22 cellular contexts compared by ENCODE assay signal in the genomic region with DNA sequence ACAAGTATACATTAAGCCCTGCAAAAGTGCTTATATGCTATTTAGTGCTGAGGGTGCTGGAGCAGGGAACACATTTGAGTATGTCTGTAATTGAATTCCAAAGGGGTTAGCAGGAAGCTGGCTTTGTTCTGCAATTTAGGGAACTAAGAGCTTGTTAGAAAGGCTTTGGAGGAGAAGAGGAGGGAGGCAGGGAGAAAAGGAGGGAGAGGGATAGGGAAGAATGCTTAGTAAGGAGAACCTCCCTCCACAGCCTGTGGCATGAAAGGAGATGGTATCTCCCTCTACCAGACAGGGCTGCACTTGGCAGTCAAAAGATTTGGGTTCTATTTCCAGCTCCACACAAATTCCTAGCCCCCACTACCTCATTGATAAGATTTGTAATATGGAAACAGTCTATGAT.
DNase-seq lines count a peak whose midpoint lies in the region; ATAC-seq and TF ChIP-seq lines count a peak whose summit lies in the region.
"Had no signal": no experiment of that assay in that cellular context is flagged by ENCODE, and none has a peak within 500 bp of the region (broad histone marks: within the 10 kb centered on the region; RNA-seq: fewer than 3 reads in every experiment).

No MANE protein-coding gene starts in this region.

- H3K27me3 ChIP-seq in cardiac muscle cell, result no peaks in the 10 kb centered on the region
- H3K27me3 ChIP-seq: upper lobe of left lung had no signal

- peak overlapping the region; percentile 11 for H3K27ac ChIP-seq in cardiac muscle cell
- H3K27ac ChIP-seq: A549, dorsolateral prefrontal cortex, left ventricle myocardium inferior, upper lobe of left lung had no signal

- intact Hi-C loops in Right ventricle myocardium inferior (cut with DNase I), result no loop called here

- no peaks in the 10 kb centered on the region for H3K36me3 ChIP-seq in cardiac muscle cell
- H3K36me3 ChIP-seq: left ventricle myocardium inferior, upper lobe of left lung had no signal

- TF ChIP-seq CTCF in cardiac muscle cell (IDR thresholded peaks at IDR 0.05; ENCODE audit: low read depth, low read length), result no peak
- TF ChIP-seq CTCF in HFFc6 (IDR thresholded peaks at IDR 0.05), result no peak

- H3K9me3 Mint-ChIP-seq in HFFc6, result peaks cover 48% of the 10 kb centered on the region
- H3K9me3 Mint-ChIP-seq: activated CD4-positive, alpha-beta memory T cell treated with anti-CD3 and anti-CD28 coated beads, Interleukin-2, amount 10 ng/mL, durations not matched to agents 7 days and 5 days; activated naive CD8-positive, alpha-beta T cell treated with anti-CD3 and anti-CD28 coated beads, Interleukin-2, amount 10 ng/mL, durations not matched to agents 7 days and 5 days; mesothelial cell of epicardium; stimulated activated effector memory CD8-positive, alpha-beta T cell treated with anti-CD3 and anti-CD28 coated beads, Interleukin-12 subunit alpha, Interleukin-12 subunit beta, amount 100 ng/mL, for 72 hours had no signal

- peaks cover 2% of the 10 kb centered on the region; the same call in 1 of the 2 replicates for H3K27me3 Mint-ChIP-seq in HFFc6 (ENCODE audit: insufficient read depth)
- H3K27me3 Mint-ChIP-seq: activated CD4-positive, alpha-beta memory T cell treated with anti-CD3 and anti-CD28 coated beads, Interleukin-2, amount 10 ng/mL, durations not matched to agents 7 days and 5 days had no signal

- peaks cover 28% of the 10 kb centered on the region for H3K4me1 ChIP-seq in cardiac muscle cell (ENCODE audit: low read depth)
- H3K4me1 ChIP-seq: A549, upper lobe of left lung had no signal

- peak in 1 of 2 donors; percentile 41 for DNase-seq in cardiac muscle cell (ENCODE audit: low read depth in 1 of 2, low spot score in 1 of 2)
- DNase-seq in Right ventricle myocardium inferior (ENCODE audit: missing footprints), result no peak
- DNase-seq in OCI-M1 (lab: John Stamatoyannopoulos, UW), result peak; percentile 25
- DNase-seq in iPS DF 4.7 (ENCODE audit: extremely low read depth, low spot score), result peak; percentile 49
- DNase-seq in HFFc6, result no peak
- DNase-seq: activated CD4-positive, alpha-beta memory T cell treated with anti-CD3 and anti-CD28 coated beads, Interleukin-2, amount 10 ng/mL, durations not matched to agents 7 days and 5 days; activated naive CD8-positive, alpha-beta T cell treated with anti-CD3 and anti-CD28 coated beads, Interleukin-2, amount 10 ng/mL, durations not matched to agents 7 days and 5 days; dorsolateral prefrontal cortex; immature natural killer cell; Karpas-422; left ventricle myocardium inferior; naive thymus-derived CD4-positive, alpha-beta T cell; NCI-H1694; stimulated activated CD4-positive, alpha-beta T cell treated with anti-CD3 and anti-CD28 coated beads, Interleukin-2, amount 100 ng/mL, for 48 hours; substantia nigra; upper lobe of left lung had no signal

- H3K4me1 Mint-ChIP-seq in HFFc6 (ENCODE audit: low read depth), result no peaks in the 10 kb centered on the region
- H3K4me1 Mint-ChIP-seq: activated CD4-positive, alpha-beta memory T cell treated with anti-CD3 and anti-CD28 coated beads, Interleukin-2, amount 10 ng/mL, durations not matched to agents 7 days and 5 days; activated naive CD8-positive, alpha-beta T cell treated with anti-CD3 and anti-CD28 coated beads, Interleukin-2, amount 10 ng/mL, durations not matched to agents 7 days and 5 days; immature natural killer cell; naive thymus-derived CD4-positive, alpha-beta T cell; stimulated activated effector memory CD8-positive, alpha-beta T cell treated with anti-CD3 and anti-CD28 coated beads, Interleukin-12 subunit alpha, Interleukin-12 subunit beta, amount 100 ng/mL, for 72 hours had no signal

- ATAC-seq in Right ventricle myocardium inferior (no peak), HG02852 (IDR thresholded peaks at IDR 0.05; ENCODE audit: unreplicated experiment) (no peak), GM21786 (IDR thresholded peaks at IDR 0.05; ENCODE audit: unreplicated experiment) (no peak), HG02759 (IDR thresholded peaks at IDR 0.05; ENCODE audit: unreplicated experiment) (no peak)
- ATAC-seq: A549; naive thymus-derived CD4-positive, alpha-beta T cell had no signal

- no peak overlapping the region for H3K4me3 Mint-ChIP-seq in HFFc6
- H3K4me3 Mint-ChIP-seq: activated CD4-positive, alpha-beta memory T cell treated with anti-CD3 and anti-CD28 coated beads, Interleukin-2, amount 10 ng/mL, durations not matched to agents 7 days and 5 days; activated naive CD8-positive, alpha-beta T cell treated with anti-CD3 and anti-CD28 coated beads, Interleukin-2, amount 10 ng/mL, durations not matched to agents 7 days and 5 days; immature natural killer cell; mesothelial cell of epicardium; naive thymus-derived CD4-positive, alpha-beta T cell; stimulated activated effector memory CD8-positive, alpha-beta T cell treated with anti-CD3 and anti-CD28 coated beads, Interleukin-12 subunit alpha, Interleukin-12 subunit beta, amount 100 ng/mL, for 72 hours had no signal

- no peaks in the 10 kb centered on the region for H3K36me3 Mint-ChIP-seq in HFFc6 (ENCODE audit: low read depth)
- H3K36me3 Mint-ChIP-seq: activated naive CD8-positive, alpha-beta T cell treated with anti-CD3 and anti-CD28 coated beads, Interleukin-2, amount 10 ng/mL, durations not matched to agents 7 days and 5 days; immature natural killer cell; mesothelial cell of epicardium; naive thymus-derived CD4-positive, alpha-beta T cell; stimulated activated effector memory CD8-positive, alpha-beta T cell treated with anti-CD3 and anti-CD28 coated beads, Interleukin-12 subunit alpha, Interleukin-12 subunit beta, amount 100 ng/mL, for 72 hours had no signal

- no peak overlapping the region for H3K27ac Mint-ChIP-seq in HFFc6
- H3K27ac Mint-ChIP-seq: activated CD4-positive, alpha-beta memory T cell treated with anti-CD3 and anti-CD28 coated beads, Interleukin-2, amount 10 ng/mL, durations not matched to agents 7 days and 5 days; activated naive CD8-positive, alpha-beta T cell treated with anti-CD3 and anti-CD28 coated beads, Interleukin-2, amount 10 ng/mL, durations not matched to agents 7 days and 5 days; immature natural killer cell; mesothelial cell of epicardium; stimulated activated effector memory CD8-positive, alpha-beta T cell treated with anti-CD3 and anti-CD28 coated beads, Interleukin-12 subunit alpha, Interleukin-12 subunit beta, amount 100 ng/mL, for 72 hours had no signal

- no peak overlapping the region for H3K4me3 ChIP-seq in cardiac muscle cell
- H3K4me3 ChIP-seq: A549, dorsolateral prefrontal cortex, left ventricle myocardium inferior, upper lobe of left lung had no signal

- H3K9me3 ChIP-seq in cardiac muscle cell (ENCODE audit: low read depth), result no peaks in the 10 kb centered on the region
- H3K9me3 ChIP-seq: A549, left ventricle myocardium inferior, upper lobe of left lung had no signal

Comparison
In these comparisons a context has a peak if more than half of its experiments do, and no peak if none do; other contexts are left out.
1. DNase-seq: peak in OCI-M1 (single experiment) and iPS DF 4.7 (single experiment); none in Right ventricle myocardium inferior (single experiment) and HFFc6 (single experiment).